In genomic region chr14:61498303-61498702, GRCh38 we compare ENCODE assay signal across 10 cellular contexts.
DNase-seq lines count a peak whose midpoint lies in the region; ATAC-seq and TF ChIP-seq lines count a peak whose summit lies in the region.
"Had no signal": no experiment of that assay in that cellular context is flagged by ENCODE, and none has a peak within 500 bp of the region (broad histone marks: within the 10 kb centered on the region; RNA-seq: fewer than 3 reads in every experiment).

No MANE protein-coding gene starts in this region.

- H4K91ac ChIP-seq in trophoblast cell (ENCODE audit: low read depth, low read length) = peak overlapping the region; percentile 42

- peaks cover 35% of the 10 kb centered on the region for H3K36me3 ChIP-seq in CD8-positive, alpha-beta T cell (ENCODE audit: insufficient read depth, low read length)
- H3K36me3 ChIP-seq in trophoblast cell (ENCODE audit: control insufficient read depth in 1 of 2, insufficient read depth in 2 of 2, low read length in 2 of 2) (peaks cover 8% of the 10 kb centered on the region in 2 experiments), MM.1S (replicated peaks; ENCODE audit: insufficient read depth, low read length) (no peaks in the 10 kb centered on the region)

- no peak overlapping the region for H3K4ac ChIP-seq in trophoblast cell (ENCODE audit: low read depth, low read length)

- no peak overlapping the region for H4K12ac ChIP-seq in trophoblast cell (ENCODE audit: low read depth, low read length)

- no peaks in the 10 kb centered on the region for H3K9me3 Mint-ChIP-seq in CD8-positive, alpha-beta T cell
- no peaks in the 10 kb centered on the region for H3K9me3 Mint-ChIP-seq in effector memory CD8-positive, alpha-beta T cell

- H2BK5ac ChIP-seq in trophoblast cell (ENCODE audit: low read depth, low read length, poor library complexity) = peak overlapping the region; percentile 22

- H3K4me1 ChIP-seq in CD8-positive, alpha-beta T cell (ENCODE audit: insufficient read depth, low read length) = peaks cover 51% of the 10 kb centered on the region
- H3K4me1 ChIP-seq in trophoblast cell (ENCODE audit: control insufficient read depth in 1 of 2, insufficient read depth in 2 of 2, low read length in 2 of 2) = peaks cover 8 to 20% of the 10 kb centered on the region in 2 experiments
- H3K4me1 ChIP-seq in MM.1S (ENCODE audit: low read length) = no peaks in the 10 kb centered on the region

- H3K14ac ChIP-seq in trophoblast cell (ENCODE audit: low read length) = no peak overlapping the region

- no peak overlapping the region for H3K4me2 ChIP-seq in trophoblast cell (ENCODE audit: low read length)
- H3K4me2 ChIP-seq in MM.1S (ENCODE audit: low read depth, low read length) = no peak overlapping the region
- H3K4me2 ChIP-seq: smooth muscle cell had no signal

- H3K4me3 ChIP-seq in CD8-positive, alpha-beta T cell (ENCODE audit: low read depth, low read length) = no peak overlapping the region
- H3K4me3 ChIP-seq in trophoblast cell (ENCODE audit: low read depth, low read length) (no peak overlapping the region), MM.1S (ENCODE audit: low read length) (no peak overlapping the region)
- H3K4me3 ChIP-seq: smooth muscle cell had no signal

- H2BK120ac ChIP-seq in trophoblast cell (ENCODE audit: insufficient read depth, low read length, poor library complexity) = peak overlapping the region; percentile 21

- H3K79me2 ChIP-seq in trophoblast cell (ENCODE audit: control insufficient read depth, insufficient read depth, low read length, poor library complexity) (peaks cover 1% of the 10 kb centered on the region), MM.1S (ENCODE audit: low read length) (no peaks in the 10 kb centered on the region)

- peak; percentile 84; the same call in 1 of the 2 replicates for TF ChIP-seq EP300 in Ishikawa (IDR thresholded peaks at IDR 0.05; ENCODE audit: borderline replicate concordance)

- H3K23ac ChIP-seq in trophoblast cell (ENCODE audit: low read length) = no peak overlapping the region

- intact Hi-C loops in CD8-positive, alpha-beta T cell (cut with DNase I, micrococcal nuclease) = loop anchor here in 1 of 2 experiments (2.0 kb wide), 1 partner anchor 14 kb away; no protein-coding TSS in a partner anchor
- intact Hi-C loops in left colon (cut with DNase I, micrococcal nuclease) = no loop called here

- H4K20me1 ChIP-seq in MM.1S (ENCODE audit: insufficient read depth, low read length) = no peaks in the 10 kb centered on the region

- POLR2A ChIA-PET in CD8-positive, alpha-beta T cell (lab: Charles Lee) = interaction anchor here (1.4 kb wide), 1 partner anchor 9 kb away, joined by 3 read pairs; no protein-coding TSS in a partner anchor

- no peaks in the 10 kb centered on the region for H3K9me2 ChIP-seq in MM.1S (replicated peaks; ENCODE audit: insufficient read depth, low read length)

- peak overlapping the region; percentile 22 for H3K18ac ChIP-seq in trophoblast cell (ENCODE audit: low read length)

- H3K27ac Mint-ChIP-seq in CD8-positive, alpha-beta T cell = peak overlapping the region; percentile 81
- peak overlapping the region; percentile 81 to 97 for H3K27ac Mint-ChIP-seq in effector memory CD8-positive, alpha-beta T cell

- TF ChIP-seq RAD21 in Ishikawa (IDR thresholded peaks at IDR 0.05; ENCODE audit: low read depth) = 0 out of 2 replicates have a peak, but pooled peaks have one; percentile 22

- H3K36me3 Mint-ChIP-seq in CD8-positive, alpha-beta T cell = peaks cover 72% of the 10 kb centered on the region
- H3K36me3 Mint-ChIP-seq in effector memory CD8-positive, alpha-beta T cell (ENCODE audit: insufficient read depth) = peaks cover 53% of the 10 kb centered on the region

- H2BK12ac ChIP-seq in trophoblast cell (ENCODE audit: low read length) = peak overlapping the region; percentile 33

- H3K9me3 ChIP-seq in CD8-positive, alpha-beta T cell (ENCODE audit: low read length) = no peaks in the 10 kb centered on the region
- H3K9me3 ChIP-seq in trophoblast cell (ENCODE audit: insufficient read depth, low read depth, low read length) (no peaks in the 10 kb centered on the region), MM.1S (replicated peaks; ENCODE audit: insufficient read depth, low read length) (no peaks in the 10 kb centered on the region)

- CTCF ChIA-PET in CD8-positive, alpha-beta T cell (lab: Charles Lee) = interaction anchor here (2.8 kb wide), 1 partner anchor 23 kb away, joined by 10 read pairs; no protein-coding TSS in a partner anchor

- no peak for ATAC-seq in CD8-positive, alpha-beta T cell
- no peak for ATAC-seq in effector memory CD8-positive, alpha-beta T cell (replicated peaks)
- ATAC-seq in GM18519 (IDR thresholded peaks at IDR 0.05; ENCODE audit: low FRiP score, unreplicated experiment) (no peak), left colon (no peak)

- H3K4me1 Mint-ChIP-seq in CD8-positive, alpha-beta T cell (ENCODE audit: low read depth) = peaks cover 86% of the 10 kb centered on the region
- peaks cover 53 to 73% of the 10 kb centered on the region in 2 donors for H3K4me1 Mint-ChIP-seq in effector memory CD8-positive, alpha-beta T cell (ENCODE audit: low read depth in 2 of 2)

- peak overlapping the region; percentile 40 for H4K8ac ChIP-seq in trophoblast cell (ENCODE audit: low read depth, low read length)

- no peaks in the 10 kb centered on the region for H3F3A ChIP-seq in MM.1S (ENCODE audit: insufficient read depth, low read length)

- no peak for TF ChIP-seq CTCF in CD8-positive, alpha-beta T cell (IDR thresholded peaks at IDR 0.05)
- TF ChIP-seq CTCF in GM10266 (IDR thresholded peaks at IDR 0.05; ENCODE audit: control insufficient read depth, insufficient read depth, low read depth, missing control alignments) = no peak
- TF ChIP-seq CTCF in MM.1S (IDR thresholded peaks at IDR 0.05; ENCODE audit: low read length) = no peak

- WGBS in trophoblast cell (ENCODE audit: extremely low coverage, insufficient coverage, insufficient read length) = no CpG with 5 or more reads among the region's 3 CpGs

- DNase-seq in CD8-positive, alpha-beta T cell = no peak
- no peak for DNase-seq in effector memory CD8-positive, alpha-beta T cell
- DNase-seq in trophoblast cell (no peak), GM10266 (ENCODE audit: extremely low spot score) (no peak), MM.1S (no peak), left colon (no peak)
- DNase-seq: RPMI8226 had no signal

- no peak overlapping the region for H3K4me3 Mint-ChIP-seq in CD8-positive, alpha-beta T cell
- no peak overlapping the region for H3K4me3 Mint-ChIP-seq in effector memory CD8-positive, alpha-beta T cell

- H3K27ac ChIP-seq in CD8-positive, alpha-beta T cell (ENCODE audit: low read depth, low read length) = no peak overlapping the region
- H3K27ac ChIP-seq in trophoblast cell (ENCODE audit: low read depth, low read length) (peak overlapping the region; percentile 66), MM.1S (ENCODE audit: low read length) (no peak overlapping the region)

- H3K27me3 ChIP-seq in CD8-positive, alpha-beta T cell (ENCODE audit: insufficient read depth, low read length) = no peaks in the 10 kb centered on the region
- H3K27me3 ChIP-seq in trophoblast cell (ENCODE audit: insufficient read depth, low read length) (no peaks in the 10 kb centered on the region), MM.1S (replicated peaks; ENCODE audit: insufficient read depth, low read length) (no peaks in the 10 kb centered on the region)

- peaks cover 21% of the 10 kb centered on the region for H3K79me1 ChIP-seq in trophoblast cell (ENCODE audit: low read length)

- no peak overlapping the region for H2AFZ ChIP-seq in trophoblast cell (ENCODE audit: insufficient read depth, low read length, poor library complexity)
- no peak overlapping the region for H2AFZ ChIP-seq in MM.1S (ENCODE audit: low read length)

- no peaks in the 10 kb centered on the region for H3K27me3 Mint-ChIP-seq in CD8-positive, alpha-beta T cell (ENCODE audit: low read depth)
- H3K27me3 Mint-ChIP-seq in effector memory CD8-positive, alpha-beta T cell = no peaks in the 10 kb centered on the region

- H3K9ac ChIP-seq in trophoblast cell (ENCODE audit: low read length) (no peak overlapping the region), MM.1S (ENCODE audit: low read length) (no peak overlapping the region)

- H2AK5ac ChIP-seq in trophoblast cell (ENCODE audit: low read length) = peak overlapping the region; percentile 11

TF ChIP-seq in Ishikawa, 13 proteins besides CTCF, POLR2A, EP300 and RAD21:
- peak; percentile 60 for TF ChIP-seq TEAD4 (IDR thresholded peaks at IDR 0.05)
- TF ChIP-seq FOXM1 (IDR thresholded peaks at IDR 0.05; ENCODE audit: borderline replicate concordance, low read depth) = peak; percentile 71; the same call in 1 of the 2 replicates
- TF ChIP-seq CREB1 (IDR thresholded peaks at IDR 0.05; ENCODE audit: low read depth) = no peak
- no peak for TF ChIP-seq EGR1 (IDR thresholded peaks at IDR 0.05)
- TF ChIP-seq REST (IDR thresholded peaks at IDR 0.05; ENCODE audit: low read depth) = no peak
- no peak for TF ChIP-seq YY1 (IDR thresholded peaks at IDR 0.05; ENCODE audit: low read depth)
- peak; percentile 85 for TF ChIP-seq TCF12 (IDR thresholded peaks at IDR 0.05; ENCODE audit: low read depth)
- TF ChIP-seq NFIC (IDR thresholded peaks at IDR 0.05) = peak; percentile 70
